8 cellular contexts compared by ENCODE assay signal in genomic region chr18:12307251-12307736, GRCh38. TPM values are rescaled to one million over a fixed set of nuclear protein-coding genes. Genes with fewer than 3 reads are reported as not detected.
A peak's percentile ranks its signal among the peaks of the same experiment; 100 is the strongest.
DNase-seq lines count a peak whose midpoint lies in the region; ATAC-seq and TF ChIP-seq lines count a peak whose summit lies in the region.

No MANE protein-coding gene starts in this region.

- H3K9me3 ChIP-seq in left ventricle myocardium inferior (replicated peaks): peaks cover 6% of the 10 kb centered on the region
- H3K9me3 ChIP-seq in psoas muscle: peaks cover 5% of the 10 kb centered on the region

- ATAC-seq in HG03108 (IDR thresholded peaks at IDR 0.05; ENCODE audit: unreplicated experiment) (peak; percentile 6), psoas muscle (peak; percentile 17 to 54 (median 24))
- no peak for ATAC-seq in activated naive CD8-positive, alpha-beta T cell treated with anti-CD3 and anti-CD28 coated beads, Interleukin-2, amount 50 U/mL, for 24 hours

- TF ChIP-seq CTCF in left ventricle myocardium inferior (IDR thresholded peaks at IDR 0.05; ENCODE audit: borderline replicate concordance) (peak; percentile 19), psoas muscle (IDR thresholded peaks at IDR 0.05) (no peak)

- H3K4me1 ChIP-seq in left ventricle myocardium inferior: peaks cover 44% of the 10 kb centered on the region
- no peaks in the 10 kb centered on the region for H3K4me1 ChIP-seq in psoas muscle

- H3K36me3 ChIP-seq in left ventricle myocardium inferior (peaks cover 24% of the 10 kb centered on the region), psoas muscle (ENCODE audit: insufficient read depth in 1 of 2, low read depth in 1 of 2) (peaks cover 0 to 9% of the 10 kb centered on the region in 2 donors)

- H3K4me3 ChIP-seq in left ventricle myocardium inferior: peak overlapping the region; percentile 81
- H3K4me3 ChIP-seq in psoas muscle: peak overlapping the region; percentile 73

- no peaks in the 10 kb centered on the region for H3K27me3 ChIP-seq in left ventricle myocardium inferior (ENCODE audit: low read depth)
- H3K27me3 ChIP-seq in psoas muscle (ENCODE audit: insufficient read depth in 3 of 3, low read length in 2 of 3): peaks cover 0 to 41% (median 5%) of the 10 kb centered on the region in 3 donors

- peak overlapping the region; percentile 59 for H3K27ac Mint-ChIP-seq in activated naive CD8-positive, alpha-beta T cell treated with anti-CD3 and anti-CD28 coated beads, Interleukin-2, amount 50 U/mL, for 24 hours

- peaks cover 41% of the 10 kb centered on the region for H3K27me3 Mint-ChIP-seq in activated naive CD8-positive, alpha-beta T cell treated with anti-CD3 and anti-CD28 coated beads, Interleukin-2, amount 50 U/mL, for 24 hours

- peaks cover 19% of the 10 kb centered on the region for H3K36me3 Mint-ChIP-seq in activated naive CD8-positive, alpha-beta T cell treated with anti-CD3 and anti-CD28 coated beads, Interleukin-2, amount 50 U/mL, for 24 hours (ENCODE audit: low read depth)

- intact Hi-C loops in left ventricle myocardium inferior (cut with micrococcal nuclease): no loop called here
- intact Hi-C loops in psoas muscle (cut with DNase I): no loop called here

- H3K27ac ChIP-seq in left ventricle myocardium inferior (replicated peaks) (peak overlapping the region; percentile 98), psoas muscle (peak overlapping the region; percentile 86)

- WGBS in psoas muscle, 3 donors: 6 to 16% (median 10%) methylated on average over 30 of the region's 30 CpGs

- peak overlapping the region; percentile 75 for H3K4me3 Mint-ChIP-seq in activated naive CD8-positive, alpha-beta T cell treated with anti-CD3 and anti-CD28 coated beads, Interleukin-2, amount 50 U/mL, for 24 hours

- H3K4me1 Mint-ChIP-seq in activated naive CD8-positive, alpha-beta T cell treated with anti-CD3 and anti-CD28 coated beads, Interleukin-2, amount 50 U/mL, for 24 hours: peaks cover 19% of the 10 kb centered on the region

- H3K9me3 Mint-ChIP-seq in activated naive CD8-positive, alpha-beta T cell treated with anti-CD3 and anti-CD28 coated beads, Interleukin-2, amount 50 U/mL, for 24 hours: peaks cover 14% of the 10 kb centered on the region

- DNase-seq in EL (peak; percentile 81), left ventricle myocardium inferior (peak; percentile 64), psoas muscle (peak; percentile 56 to 72), GDM1 (lab: John Stamatoyannopoulos, UW) (no peak), 8988T (no peak), NCI-H1417 (lab: John Stamatoyannopoulos, UW) (no peak)
- DNase-seq in activated naive CD8-positive, alpha-beta T cell treated with anti-CD3 and anti-CD28 coated beads, Interleukin-2, amount 50 U/mL, for 24 hours: no peak

RNA-seq across cellular contexts. Expression of gene TUBB6, which starts 0.7 kb away (rescaled TPM):
- total RNA-seq in left ventricle myocardium inferior (81.5 TPM), psoas muscle (10 to 100 TPM; 12.5 to 25.3 (median 18.5) TPM)
- polyA plus RNA-seq in psoas muscle: 10 to 100 TPM; 17.4 to 46.7 (median 23.6) TPM

RNA-seq across cellular contexts. Expression of gene CIDEA, which starts 53.1 kb away (rescaled TPM):
- 0.33 TPM for total RNA-seq in left ventricle myocardium inferior
- under 1 TPM in 1 of 4 donors, not detected in 3; 0.42 TPM for total RNA-seq in psoas muscle
- 1 to 10 TPM in 2 of 3 donors, under 1 TPM in 1; 0.38 to 2.7 (median 1.0) TPM for polyA plus RNA-seq in psoas muscle

Comparison
In these comparisons a context has a peak if more than half of its experiments do, and no peak if none do; other contexts are left out.
1. DNase-seq: peak in EL (single experiment), left ventricle myocardium inferior (single experiment) and psoas muscle (2 of 2); none in activated naive CD8-positive, alpha-beta T cell treated with anti-CD3 and anti-CD28 coated beads, Interleukin-2, amount 50 U/mL, for 24 hours (single experiment), GDM1 (single experiment), 8988T (single experiment) and NCI-H1417 (0 of 3).